9 cellular contexts compared by ENCODE assay signal in genomic region chr4:102344520-102344954, GRCh38. TPM values are rescaled to one million over a fixed set of nuclear protein-coding genes. Genes with fewer than 3 reads are reported as not detected.
DNase-seq lines count a peak whose midpoint lies in the region; ATAC-seq, FAIRE-seq and TF ChIP-seq lines count a peak whose summit lies in the region.
"Had no signal": no experiment of that assay in that cellular context is flagged by ENCODE, and none has a peak within 500 bp of the region (broad histone marks: within the 10 kb centered on the region; RNA-seq: fewer than 3 reads in every experiment).

No MANE protein-coding gene starts in this region.

- H3K9me3 ChIP-seq in BE2C (no peaks in the 10 kb centered on the region), Peyer's patch (no peaks in the 10 kb centered on the region), pancreas (no peaks in the 10 kb centered on the region), transverse colon (no peaks in the 10 kb centered on the region)

- TF ChIP-seq CTCF in BE2C (IDR thresholded peaks at IDR 0.05; ENCODE audit: low read depth, low read length) (no peak), Peyer's patch (IDR thresholded peaks at IDR 0.05) (no peak), pancreas (IDR thresholded peaks at IDR 0.05) (no peak), transverse colon (IDR thresholded peaks at IDR 0.05) (no peak)

- H3K36me3 ChIP-seq in BE2C = no peaks in the 10 kb centered on the region
- no peaks in the 10 kb centered on the region for H3K36me3 ChIP-seq in Peyer's patch
- H3K36me3 ChIP-seq in pancreas = no peaks in the 10 kb centered on the region
- H3K36me3 ChIP-seq in transverse colon = no peaks in the 10 kb centered on the region

- H3K27ac ChIP-seq in Peyer's patch (peak overlapping the region; percentile 68 to 87 (median 76)), pancreas (peak overlapping the region; percentile 67 to 93 (median 88)), transverse colon (peak overlapping the region; percentile 85 to 93 (median 88))

- ATAC-seq in GM19023 (IDR thresholded peaks at IDR 0.05; ENCODE audit: unreplicated experiment) (peak; percentile 55), HG03159 (IDR thresholded peaks at IDR 0.05; ENCODE audit: unreplicated experiment) (peak; percentile 54), pancreas (peak; percentile 72 to 84 (median 80))

- H3K27me3 ChIP-seq in BE2C (no peaks in the 10 kb centered on the region), Peyer's patch (no peaks in the 10 kb centered on the region), pancreas (no peaks in the 10 kb centered on the region), transverse colon (no peaks in the 10 kb centered on the region)

- TF ChIP-seq POLR2A in Peyer's patch (IDR thresholded peaks at IDR 0.05) (peak in 1 of 2 donors; percentile 30), transverse colon (IDR thresholded peaks at IDR 0.05) (peak; percentile 14)

- intact Hi-C loops in pancreas (cut with DNase I) = no loop called here
- intact Hi-C loops in transverse colon (cut with DNase I; ENCODE audit: low total_unique reads) = no loop called here

- no peaks in the 10 kb centered on the region for H3K4me1 ChIP-seq in BE2C
- H3K4me1 ChIP-seq in Peyer's patch = no peaks in the 10 kb centered on the region
- H3K4me1 ChIP-seq in pancreas = peaks cover 0 to 16% (median 3%) of the 10 kb centered on the region in 3 donors
- H3K4me1 ChIP-seq in transverse colon = peaks cover 3 to 39% (median 19%) of the 10 kb centered on the region in 4 donors

- peak overlapping the region; percentile 84 for H3K4me3 ChIP-seq in BE2C (ENCODE audit: low read depth, low read length)
- H3K4me3 ChIP-seq in Peyer's patch = peak overlapping the region; percentile 60 to 76 (median 70)
- peak overlapping the region; percentile 46 to 78 (median 62) for H3K4me3 ChIP-seq in pancreas
- H3K4me3 ChIP-seq in transverse colon = peak overlapping the region; percentile 56 to 76 (median 70)

- DNase-seq in BE2C = peak; percentile 70
- peak; percentile 62 to 79 (median 79) for DNase-seq in Peyer's patch
- peak; percentile 56 for DNase-seq in activated gamma-delta T cell treated with Interleukin-2 at 50 U/mL for 16 hours
- peak; percentile 19 for DNase-seq in globus pallidus (ENCODE audit: low spot score)
- DNase-seq in pancreas = peak in 4 of 6 donors; percentile 68 to 87 (median 80)
- DNase-seq in transverse colon = peak; percentile 71

- no peak for FAIRE-seq in pancreas (lab: Jason Lieb, UNC)
- FAIRE-seq: colon had no signal

- in situ Hi-C loops in transverse colon (cut with MboI; ENCODE audit: low pct_ligation_motif_present in 1 of 4, low pct_unique_long_range_greater_than_20kb in 1 of 4, low sequenced_read_pairs in 3 of 4) = loop anchor here in 2 of 4 donors (10.0 to 25.0 kb wide), 3 partner anchors 90 to 268 kb away; partner anchors contain the start of gene NFKB1 (in 1 of the 2)

- 1% methylated on average over 48 of the region's 48 CpGs for WGBS in pancreas, 2 donors
- WGBS in transverse colon (ENCODE audit: low coverage in 1 of 2), 2 donors = 0% methylated on average over 5 of the region's 48 CpGs; no CpG with 5 or more reads in 1 of the 2 donors

- TF ChIP-seq EP300 in transverse colon (IDR thresholded peaks at IDR 0.05; ENCODE audit: low read depth) = no peak

RNA-seq across cellular contexts. Expression of gene SLC39A8, which starts 0.7 kb away (rescaled TPM):
- polyA plus RNA-seq in BE2C (2012; ENCODE audit: insufficient read depth, insufficient read length, low read depth) = 1.5 TPM
- total RNA-seq in Peyer's patch = 10 to 100 TPM in 1 of 4 donors, 1 to 10 TPM in 3; 9.1 to 12.1 (median 9.5) TPM
- 10 to 100 TPM; 31.5 to 46.8 (median 42.2) TPM for total RNA-seq in pancreas
- polyA plus RNA-seq in pancreas = 10 to 100 TPM in 1 of 2 donors, 1 to 10 TPM in 1; 9.9 to 11.7 TPM
- total RNA-seq in transverse colon = 10 to 100 TPM; 21.7 to 83.8 (median 42.6) TPM

Comparison
In these comparisons a context has a peak if more than half of its experiments do, and no peak if none do; other contexts are left out.
1. Peak in every context shown above with its lines: DNase-seq, ATAC-seq, H3K4me3 ChIP-seq and H3K27ac ChIP-seq.
2. DNase-seq: peak in every context shown above with its lines; median percentile 80 in pancreas; 79 in Peyer's patch; 71 in transverse colon; 70 in BE2C; 56 in activated gamma-delta T cell treated with Interleukin-2 at 50 U/mL for 16 hours; 19 in globus pallidus.